In the genomic region with DNA sequence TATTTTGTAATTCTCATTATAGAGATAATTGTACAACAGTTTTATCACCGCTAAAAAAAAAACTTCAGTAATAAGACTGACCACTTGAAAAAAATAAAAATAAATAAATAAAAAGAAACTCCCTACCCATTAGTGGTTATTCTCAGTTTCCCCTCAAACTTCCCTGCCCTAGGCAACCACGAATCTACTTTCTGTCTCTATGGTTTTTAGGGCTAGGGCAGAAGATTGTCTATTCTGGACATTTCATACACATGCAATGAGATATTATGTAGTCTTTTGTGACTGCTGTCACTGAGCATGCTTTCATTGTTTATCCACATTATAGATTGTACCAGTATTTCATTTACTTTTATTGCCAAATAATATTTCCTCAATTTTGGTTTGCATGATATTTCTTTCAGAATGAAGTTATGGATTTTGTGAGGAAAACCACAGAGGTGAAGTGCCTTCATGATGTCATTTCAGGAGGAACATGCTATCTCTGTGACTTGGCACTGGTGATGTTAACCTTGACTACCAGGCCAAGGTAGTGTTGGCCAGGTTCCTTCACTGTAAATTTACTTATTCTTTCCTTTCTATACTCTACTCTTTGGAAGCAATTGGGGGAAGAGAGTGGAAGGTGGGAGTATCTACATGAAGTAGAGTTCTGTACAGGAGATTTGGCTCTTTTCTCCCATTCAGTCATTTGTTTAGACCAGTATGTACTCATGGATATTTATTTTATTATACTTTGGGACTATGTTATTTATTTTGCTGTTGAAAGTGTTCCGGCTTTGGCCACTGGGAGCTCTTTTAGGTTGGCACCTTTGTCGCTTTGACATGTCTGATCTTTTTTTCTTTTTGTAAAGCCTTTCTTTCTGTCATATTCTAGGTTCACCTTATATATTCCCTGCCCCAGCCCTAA, we compare ENCODE assay signal across 23 cellular contexts.
"Had no signal": no experiment of that assay in that cellular context is flagged by ENCODE, and none has a peak within 500 bp of the region (broad histone marks: within the 10 kb centered on the region; RNA-seq: fewer than 3 reads in every experiment).

No MANE protein-coding gene starts in this region.

- H3K4me3 ChIP-seq: heart left ventricle, lower lobe of right lung, sigmoid colon, smooth muscle cell, thoracic aorta, vagina had no signal

- H3K4me1 ChIP-seq: lower lobe of right lung, vagina had no signal

- H3K9me3 ChIP-seq: lower lobe of right lung, sigmoid colon, thoracic aorta, vagina had no signal

- FAIRE-seq: bronchial epithelial cell, endometrium had no signal

- H3K36me3 ChIP-seq: heart left ventricle, lower lobe of right lung, sigmoid colon, thoracic aorta, vagina had no signal

- ATAC-seq: activated CD8-positive, alpha-beta T cell treated with anti-CD3 and anti-CD28 coated beads, Interleukin-2, amount 10 ng/mL, durations not matched to agents 7 days and 5 days; heart left ventricle; left colon had no signal

- H3K27ac ChIP-seq: heart left ventricle, lower lobe of right lung, sigmoid colon, thoracic aorta, vagina had no signal

- H3K27me3 ChIP-seq: heart left ventricle, sigmoid colon, vagina had no signal

- DNase-seq: activated CD4-positive, alpha-beta T cell treated with anti-CD3 and anti-CD28 coated beads for 1 hour; activated CD4-positive, alpha-beta T cell treated with anti-CD3 and anti-CD28 coated beads, Interleukin-2, amount 50 U/mL, for 1 hour; activated CD8-positive, alpha-beta T cell treated with anti-CD3 and anti-CD28 coated beads, Interleukin-2, amount 10 ng/mL, durations not matched to agents 7 days and 5 days; activated naive CD4-positive, alpha-beta T cell treated with Interleukin-2 at 50 U/mL for 16 hours; activated naive CD8-positive, alpha-beta T cell treated with anti-CD3 and anti-CD28 coated beads for 36 hours; activated T-cell treated with anti-CD3 and anti-CD28 coated beads, Interleukin-2, amount 50 U/mL, for 24 hours; cortex of kidney; heart left ventricle; islet precursor cell; left colon; lower lobe of right lung; mesendoderm; naive B cell; occipital lobe; retina; sigmoid colon; stimulated activated CD4-positive, alpha-beta T cell treated with anti-CD3 and anti-CD28 coated beads, Interleukin-4, amount 100 ng/mL, for 1 hour; stimulated activated naive CD4-positive, alpha-beta T cell treated with Interleukin-2 at 50 U/mL for 16 hours had no signal
